23 cellular contexts compared by ENCODE assay signal in genomic region chr1:6904476-6905170, GRCh38.
DNase-seq lines count a peak whose midpoint lies in the region; ATAC-seq and TF ChIP-seq lines count a peak whose summit lies in the region.
"Had no signal": no experiment of that assay in that cellular context is flagged by ENCODE, and none has a peak within 500 bp of the region (broad histone marks: within the 10 kb centered on the region; RNA-seq: fewer than 3 reads in every experiment).

No MANE protein-coding gene starts in this region.

- H3K9ac ChIP-seq in neural progenitor cell = no peak overlapping the region
- H3K9ac ChIP-seq: GM23248, KMS-11, SK-N-SH had no signal

- peaks cover 7% of the 10 kb centered on the region for H3K27me3 Mint-ChIP-seq in neural progenitor cell (ENCODE audit: insufficient read depth, low read depth)

- H3K9me3 Mint-ChIP-seq in neural progenitor cell = no peaks in the 10 kb centered on the region

- H3K4me1 ChIP-seq in neural progenitor cell (peaks cover 12% of the 10 kb centered on the region), prostate gland (replicated peaks) (no peaks in the 10 kb centered on the region)
- H3K4me1 ChIP-seq: A549, BE2C had no signal

- H3K27ac ChIP-seq in neural progenitor cell (no peak overlapping the region), prostate gland (no peak overlapping the region)
- H3K27ac ChIP-seq: A549, GM23248, KMS-11 had no signal

- H2AFZ ChIP-seq in neural progenitor cell (replicated peaks) = no peak overlapping the region
- H2AFZ ChIP-seq: GM23248 had no signal

- no peak for TF ChIP-seq POLR2A in prostate gland (IDR thresholded peaks at IDR 0.05)

- peaks cover 2% of the 10 kb centered on the region for H3K36me3 Mint-ChIP-seq in neural progenitor cell
- H3K36me3 Mint-ChIP-seq: CD4-positive, CD25-positive, alpha-beta regulatory T cell had no signal

- H3K4me2 ChIP-seq in neural progenitor cell = no peak overlapping the region
- H3K4me2 ChIP-seq: A549, KMS-11, SK-N-SH had no signal

- intact Hi-C loops in prostate gland (cut with DNase I) = no loop called here

- 87% methylated on average over 17 of the region's 17 CpGs for WGBS in prostate gland

- no peaks in the 10 kb centered on the region for H3K36me3 ChIP-seq in neural progenitor cell
- no peaks in the 10 kb centered on the region for H3K36me3 ChIP-seq in prostate gland
- H3K36me3 ChIP-seq: BE2C had no signal

- H3K79me2 ChIP-seq in neural progenitor cell (ENCODE audit: low read depth) = no peaks in the 10 kb centered on the region

- peaks cover 4% of the 10 kb centered on the region for H4K20me1 ChIP-seq in neural progenitor cell (ENCODE audit: low read depth)

- TF ChIP-seq CTCF in neural progenitor cell (IDR thresholded peaks at IDR 0.05) (no peak), prostate gland (IDR thresholded peaks at IDR 0.05) (no peak)

- ATAC-seq in GM18498 (IDR thresholded peaks at IDR 0.05; ENCODE audit: unreplicated experiment) = no peak
- ATAC-seq: A549, Panc1 had no signal

- no peaks in the 10 kb centered on the region for H3F3A ChIP-seq in neural progenitor cell (ENCODE audit: low read depth)

- peak; percentile 53 for DNase-seq in EH (ENCODE audit: low read depth)
- DNase-seq in OCI-M1 (lab: John Stamatoyannopoulos, UW) = peak; percentile 45
- peak; percentile 71 for DNase-seq in amniotic epithelial cell (ENCODE audit: low read depth)
- DNase-seq in neural progenitor cell (ENCODE audit: low spot score) = no peak
- DNase-seq in prostate gland (ENCODE audit: low spot score) = no peak
- no peak for DNase-seq in NCI-H1417 treated with DMSO at 0.1 percent for 48 hours (lab: John Stamatoyannopoulos, UW)
- DNase-seq: BE2C; CD4-positive, CD25-positive, alpha-beta regulatory T cell; COR-L47; DMS79 treated with DMSO at 0.1 percent for 48 hours; GM23248; NCI-H1694 treated with DMSO at 0.1 percent for 48 hours; NCI-H2081 treated with DMSO at 0.1 percent for 48 hours; NCI-H226; NCI-H510A treated with DMSO at 0.1 percent for 48 hours; NCI-H774; NK-92 treated with Interleukin-12 subunit alpha and Interleukin-12 subunit beta, amount 100 ng/mL, for 24 hours; SIG-M5; SK-N-SH had no signal

- H3K27ac Mint-ChIP-seq in neural progenitor cell = peak overlapping the region; percentile 46
- H3K27ac Mint-ChIP-seq: CD4-positive, CD25-positive, alpha-beta regulatory T cell had no signal

- no peaks in the 10 kb centered on the region for H3K27me3 ChIP-seq in neural progenitor cell
- H3K27me3 ChIP-seq in prostate gland (replicated peaks; ENCODE audit: insufficient read depth) = no peaks in the 10 kb centered on the region
- H3K27me3 ChIP-seq: BE2C had no signal

- no peaks in the 10 kb centered on the region for H3K9me3 ChIP-seq in neural progenitor cell (ENCODE audit: low read depth)
- no peaks in the 10 kb centered on the region for H3K9me3 ChIP-seq in prostate gland
- H3K9me3 ChIP-seq: A549, BE2C, SK-N-SH had no signal

- peaks cover 24% of the 10 kb centered on the region for H3K4me1 Mint-ChIP-seq in neural progenitor cell

- no peak overlapping the region for H3K4me3 Mint-ChIP-seq in neural progenitor cell
- H3K4me3 Mint-ChIP-seq: CD4-positive, CD25-positive, alpha-beta regulatory T cell had no signal

- no peak overlapping the region for H3K4me3 ChIP-seq in neural progenitor cell
- H3K4me3 ChIP-seq in prostate gland = no peak overlapping the region
- H3K4me3 ChIP-seq: A549, GM23248 had no signal

Comparison
In these comparisons a context has a peak if more than half of its experiments do, and no peak if none do; other contexts are left out.
1. DNase-seq: peak in EH (single experiment), OCI-M1 (single experiment) and amniotic epithelial cell (single experiment); none in neural progenitor cell (single experiment), prostate gland (single experiment) and NCI-H1417 treated with DMSO at 0.1 percent for 48 hours (single experiment).